In the genomic region with DNA sequence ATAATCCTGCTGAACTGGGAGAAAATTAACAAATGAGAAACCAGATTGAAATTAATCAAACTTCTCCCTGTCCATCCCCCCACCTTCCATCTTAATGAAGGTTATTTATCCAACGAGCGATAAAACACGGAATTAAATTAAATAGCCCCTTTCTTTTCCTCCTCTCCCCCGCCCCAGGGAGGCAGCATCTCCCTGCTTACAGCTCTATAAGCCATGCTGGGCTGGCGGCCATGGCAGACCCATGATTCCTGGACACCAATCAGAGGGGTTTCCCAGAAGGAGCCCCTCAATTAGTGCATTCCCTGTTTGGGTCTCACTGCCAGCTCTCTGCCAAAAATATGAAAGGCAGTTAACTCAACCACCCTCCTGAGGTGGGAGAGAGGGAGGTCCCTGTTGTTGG, we compare ENCODE assay signal across 18 cellular contexts. TPM values are rescaled to one million over a fixed set of nuclear protein-coding genes. Genes with fewer than 3 reads are reported as not detected.
DNase-seq lines count a peak whose midpoint lies in the region; ATAC-seq and TF ChIP-seq lines count a peak whose summit lies in the region.
"Had no signal": no experiment of that assay in that cellular context is flagged by ENCODE, and none has a peak within 500 bp of the region (broad histone marks: within the 10 kb centered on the region; RNA-seq: fewer than 3 reads in every experiment).

No MANE protein-coding gene starts in this region.

- no peak overlapping the region for H3K4me2 ChIP-seq in SK-N-SH
- H3K4me2 ChIP-seq: BLaER1 had no signal

- H3K4me3 ChIP-seq in SK-N-SH (ENCODE audit: low read depth in 2 of 2, low read length in 1 of 2) (no peak overlapping the region), WERI-Rb-1 (ENCODE audit: low read depth, low read length) (no peak overlapping the region)
- H3K4me3 ChIP-seq: BLaER1, GM23248 had no signal

- DNase-seq in DMS 273 (lab: John Stamatoyannopoulos, UW; ENCODE audit: unreplicated experiment) (peak; percentile 31), DMS 273 treated with DMSO at 0.1 percent for 48 hours (lab: John Stamatoyannopoulos, UW) (no peak), SK-N-SH (no peak), WERI-Rb-1 (no peak)
- DNase-seq: Caco-2; CD4-positive, CD25-positive, alpha-beta regulatory T cell; CD8-positive, alpha-beta T cell; DMS53; DMS79 treated with DMSO at 0.1 percent for 48 hours; GF-D8; GM23248; HCEC 1CT had no signal

- H3F3A ChIP-seq in SK-N-SH (replicated peaks; ENCODE audit: insufficient read depth), result no peaks in the 10 kb centered on the region

- TF ChIP-seq CTCF in SK-N-SH (IDR thresholded peaks at IDR 0.05) (no peak), WERI-Rb-1 (IDR thresholded peaks at IDR 0.05; ENCODE audit: low read depth, low read length) (peak; percentile 15; the same call in 1 of the 2 replicates)

- peaks cover 10% of the 10 kb centered on the region for H3K27me3 ChIP-seq in SK-N-SH (ENCODE audit: insufficient read depth)
- no peaks in the 10 kb centered on the region for H3K27me3 ChIP-seq in WERI-Rb-1 (ENCODE audit: insufficient read depth, low read depth, severe bottlenecking)

- H3K79me2 ChIP-seq in SK-N-SH (ENCODE audit: insufficient read depth), result no peaks in the 10 kb centered on the region

- H3K9me3 ChIP-seq in SK-N-SH (no peaks in the 10 kb centered on the region), WERI-Rb-1 (ENCODE audit: severe bottlenecking) (no peaks in the 10 kb centered on the region)
- H3K9me3 ChIP-seq: BLaER1, Caco-2 had no signal

- H3K27ac ChIP-seq in SK-N-SH (ENCODE audit: low read depth in 2 of 2, low read length in 1 of 2) (no peak overlapping the region), WERI-Rb-1 (no peak overlapping the region)
- H3K27ac ChIP-seq: 22Rv1, BLaER1, C4-2B, GM23248 had no signal

- peak; percentile 12; the same call in 1 of the 2 replicates for TF ChIP-seq RAD21 in SK-N-SH (IDR thresholded peaks at IDR 0.05; ENCODE audit: low read length)

- no peak overlapping the region for H2AFZ ChIP-seq in SK-N-SH (ENCODE audit: low read depth)
- H2AFZ ChIP-seq: GM23248 had no signal

- H4K20me1 ChIP-seq in SK-N-SH (ENCODE audit: insufficient read depth), result no peaks in the 10 kb centered on the region

- no peaks in the 10 kb centered on the region for H3K9me2 ChIP-seq in SK-N-SH

- 24% methylated on average over 5 of the region's 5 CpGs for WGBS in SK-N-SH (ENCODE audit: low lambda C conversion rate)

- POLR2A ChIA-PET in SK-N-SH (lab: Yijun Ruan, JAX), result no interaction called here

- CTCF ChIA-PET in SK-N-SH (lab: Yijun Ruan, JAX), result interaction anchor here (0.6 to 2.8 kb wide), 3 partner anchors 9 to 51 kb away, joined by 3 to 13 read pairs (median 3); no protein-coding TSS in a partner anchor

- TF ChIP-seq EP300 in SK-N-SH (IDR thresholded peaks at IDR 0.05; ENCODE audit: borderline replicate concordance in 1 of 2, low read depth in 1 of 2, low read length in 1 of 2), result no peak

- peaks cover 0 to 4% of the 10 kb centered on the region in 2 experiments; a peak in 1 of 4 replicates for H3K4me1 ChIP-seq in SK-N-SH (ENCODE audit: control insufficient read depth in 1 of 2, insufficient read depth in 2 of 2, low read depth in 1 of 2, low read length in 1 of 2)
- H3K4me1 ChIP-seq: Caco-2 had no signal

- ATAC-seq in SK-N-SH treated with all-trans-retinoic acid at 6 μM for 48 hours, result no peak
- no peak for ATAC-seq in GM18498 (IDR thresholded peaks at IDR 0.05; ENCODE audit: unreplicated experiment)
- ATAC-seq: CD8-positive, alpha-beta T cell had no signal

- no peaks in the 10 kb centered on the region for H3K36me3 ChIP-seq in SK-N-SH (replicated peaks in 1 of 2; ENCODE audit: control insufficient read depth in 1 of 2, insufficient read depth in 2 of 2, low read length in 1 of 2)
- H3K36me3 ChIP-seq in WERI-Rb-1, result peaks cover 8% of the 10 kb centered on the region; the same call in 1 of the 2 replicates
- H3K36me3 ChIP-seq: BLaER1 had no signal

- H3K9ac ChIP-seq in SK-N-SH, result no peak overlapping the region
- H3K9ac ChIP-seq: BLaER1, GM23248 had no signal

TF ChIP-seq in SK-N-SH, 30 proteins besides CTCF, POLR2A, EP300 and RAD21 (continues in another document):
- no peak for TF ChIP-seq EZH2phosphoT487 (IDR thresholded peaks at IDR 0.05; ENCODE audit: borderline replicate concordance, low read depth)
- no peak for TF ChIP-seq YY1 (IDR thresholded peaks at IDR 0.05; ENCODE audit: low read depth)
- TF ChIP-seq MXI1 (IDR thresholded peaks at IDR 0.05; ENCODE audit: low read depth, low read length), result no peak
- TF ChIP-seq FOSL2 (IDR thresholded peaks at IDR 0.05; ENCODE audit: borderline replicate concordance, low read depth), result no peak
- no peak for TF ChIP-seq ELF1 (IDR thresholded peaks at IDR 0.05)
- TF ChIP-seq, protein P1, sequence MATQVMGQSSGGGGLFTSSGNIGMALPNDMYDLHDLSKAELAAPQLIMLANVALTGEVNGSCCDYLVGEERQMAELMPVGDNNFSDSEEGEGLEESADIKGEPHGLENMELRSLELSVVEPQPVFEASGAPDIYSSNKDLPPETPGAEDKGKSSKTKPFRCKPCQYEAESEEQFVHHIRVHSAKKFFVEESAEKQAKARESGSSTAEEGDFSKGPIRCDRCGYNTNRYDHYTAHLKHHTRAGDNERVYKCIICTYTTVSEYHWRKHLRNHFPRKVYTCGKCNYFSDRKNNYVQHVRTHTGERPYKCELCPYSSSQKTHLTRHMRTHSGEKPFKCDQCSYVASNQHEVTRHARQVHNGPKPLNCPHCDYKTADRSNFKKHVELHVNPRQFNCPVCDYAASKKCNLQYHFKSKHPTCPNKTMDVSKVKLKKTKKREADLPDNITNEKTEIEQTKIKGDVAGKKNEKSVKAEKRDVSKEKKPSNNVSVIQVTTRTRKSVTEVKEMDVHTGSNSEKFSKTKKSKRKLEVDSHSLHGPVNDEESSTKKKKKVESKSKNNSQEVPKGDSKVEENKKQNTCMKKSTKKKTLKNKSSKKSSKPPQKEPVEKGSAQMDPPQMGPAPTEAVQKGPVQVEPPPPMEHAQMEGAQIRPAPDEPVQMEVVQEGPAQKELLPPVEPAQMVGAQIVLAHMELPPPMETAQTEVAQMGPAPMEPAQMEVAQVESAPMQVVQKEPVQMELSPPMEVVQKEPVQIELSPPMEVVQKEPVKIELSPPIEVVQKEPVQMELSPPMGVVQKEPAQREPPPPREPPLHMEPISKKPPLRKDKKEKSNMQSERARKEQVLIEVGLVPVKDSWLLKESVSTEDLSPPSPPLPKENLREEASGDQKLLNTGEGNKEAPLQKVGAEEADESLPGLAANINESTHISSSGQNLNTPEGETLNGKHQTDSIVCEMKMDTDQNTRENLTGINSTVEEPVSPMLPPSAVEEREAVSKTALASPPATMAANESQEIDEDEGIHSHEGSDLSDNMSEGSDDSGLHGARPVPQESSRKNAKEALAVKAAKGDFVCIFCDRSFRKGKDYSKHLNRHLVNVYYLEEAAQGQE (IDR thresholded peaks at IDR 0.05; ENCODE audit: low read depth, low read length), result no peak
- TF ChIP-seq NFIC (IDR thresholded peaks at IDR 0.05; ENCODE audit: borderline replicate concordance), result no peak

TF ChIP-seq in SK-N-SH treated with all-trans-retinoic acid at 6 μM for 48 hours, 23 proteins besides CTCF, POLR2A, EP300 and RAD21 (continues in another document):
- TF ChIP-seq PPARA (CRISPR knock-in tag; IDR thresholded peaks at IDR 0.05; ENCODE audit: borderline replicate concordance), result no peak
- no peak for TF ChIP-seq TCF4 (CRISPR knock-in tag; IDR thresholded peaks at IDR 0.05; ENCODE audit: borderline replicate concordance)
- no peak for TF ChIP-seq OSR1 (CRISPR knock-in tag; IDR thresholded peaks at IDR 0.05)
- TF ChIP-seq, protein P2, sequence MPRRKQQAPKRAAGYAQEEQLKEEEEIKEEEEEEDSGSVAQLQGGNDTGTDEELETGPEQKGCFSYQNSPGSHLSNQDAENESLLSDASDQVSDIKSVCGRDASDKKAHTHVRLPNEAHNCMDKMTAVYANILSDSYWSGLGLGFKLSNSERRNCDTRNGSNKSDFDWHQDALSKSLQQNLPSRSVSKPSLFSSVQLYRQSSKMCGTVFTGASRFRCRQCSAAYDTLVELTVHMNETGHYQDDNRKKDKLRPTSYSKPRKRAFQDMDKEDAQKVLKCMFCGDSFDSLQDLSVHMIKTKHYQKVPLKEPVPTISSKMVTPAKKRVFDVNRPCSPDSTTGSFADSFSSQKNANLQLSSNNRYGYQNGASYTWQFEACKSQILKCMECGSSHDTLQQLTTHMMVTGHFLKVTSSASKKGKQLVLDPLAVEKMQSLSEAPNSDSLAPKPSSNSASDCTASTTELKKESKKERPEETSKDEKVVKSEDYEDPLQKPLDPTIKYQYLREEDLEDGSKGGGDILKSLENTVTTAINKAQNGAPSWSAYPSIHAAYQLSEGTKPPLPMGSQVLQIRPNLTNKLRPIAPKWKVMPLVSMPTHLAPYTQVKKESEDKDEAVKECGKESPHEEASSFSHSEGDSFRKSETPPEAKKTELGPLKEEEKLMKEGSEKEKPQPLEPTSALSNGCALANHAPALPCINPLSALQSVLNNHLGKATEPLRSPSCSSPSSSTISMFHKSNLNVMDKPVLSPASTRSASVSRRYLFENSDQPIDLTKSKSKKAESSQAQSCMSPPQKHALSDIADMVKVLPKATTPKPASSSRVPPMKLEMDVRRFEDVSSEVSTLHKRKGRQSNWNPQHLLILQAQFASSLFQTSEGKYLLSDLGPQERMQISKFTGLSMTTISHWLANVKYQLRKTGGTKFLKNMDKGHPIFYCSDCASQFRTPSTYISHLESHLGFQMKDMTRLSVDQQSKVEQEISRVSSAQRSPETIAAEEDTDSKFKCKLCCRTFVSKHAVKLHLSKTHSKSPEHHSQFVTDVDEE (CRISPR knock-in tag; IDR thresholded peaks at IDR 0.05), result no peak
- TF ChIP-seq GLIS3 (CRISPR knock-in tag; IDR thresholded peaks at IDR 0.05), result no peak
- TF ChIP-seq ESRRG (CRISPR knock-in tag; IDR thresholded peaks at IDR 0.05), result no peak
- TF ChIP-seq, protein P3, sequence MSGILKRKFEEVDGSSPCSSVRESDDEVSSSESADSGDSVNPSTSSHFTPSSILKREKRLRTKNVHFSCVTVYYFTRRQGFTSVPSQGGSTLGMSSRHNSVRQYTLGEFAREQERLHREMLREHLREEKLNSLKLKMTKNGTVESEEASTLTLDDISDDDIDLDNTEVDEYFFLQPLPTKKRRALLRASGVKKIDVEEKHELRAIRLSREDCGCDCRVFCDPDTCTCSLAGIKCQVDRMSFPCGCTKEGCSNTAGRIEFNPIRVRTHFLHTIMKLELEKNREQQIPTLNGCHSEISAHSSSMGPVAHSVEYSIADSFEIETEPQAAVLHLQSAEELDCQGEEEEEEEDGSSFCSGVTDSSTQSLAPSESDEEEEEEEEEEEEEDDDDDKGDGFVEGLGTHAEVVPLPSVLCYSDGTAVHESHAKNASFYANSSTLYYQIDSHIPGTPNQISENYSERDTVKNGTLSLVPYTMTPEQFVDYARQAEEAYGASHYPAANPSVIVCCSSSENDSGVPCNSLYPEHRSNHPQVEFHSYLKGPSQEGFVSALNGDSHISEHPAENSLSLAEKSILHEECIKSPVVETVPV (CRISPR knock-in tag; IDR thresholded peaks at IDR 0.05), result no peak

RNA-seq across cellular contexts. Expression of a gene that starts 33.8 kb away (rescaled TPM):
- not detected in 2 replicates for polyA plus RNA-seq in SK-N-SH (2012; rRNA removed)
- not detected in 2 replicates for polyA plus RNA-seq in SK-N-SH (2012; cell fraction: cytosol; rRNA removed)
- polyA plus RNA-seq in SK-N-SH (2012; cell fraction: nucleus; rRNA removed), result 0.04 and 0.05 TPM in 2 replicates
- polyA plus RNA-seq: AG04450; CD4-positive, CD25-positive, alpha-beta regulatory T cell had no signal
